Comparison of ENCODE assay signal across 19 cellular contexts in genomic region chr15:63586790-63587189, GRCh38. TPM values are rescaled to one million over a fixed set of nuclear protein-coding genes. Genes with fewer than 3 reads are reported as not detected.
A peak's percentile ranks its signal among the peaks of the same experiment; 100 is the strongest.
DNase-seq lines count a peak whose midpoint lies in the region; ATAC-seq and TF ChIP-seq lines count a peak whose summit lies in the region.
"Had no signal": no experiment of that assay in that cellular context is flagged by ENCODE, and none has a peak within 500 bp of the region (broad histone marks: within the 10 kb centered on the region; RNA-seq: fewer than 3 reads in every experiment).

No MANE protein-coding gene starts in this region.

- H3K27me3 Mint-ChIP-seq in stimulated activated naive CD8-positive, alpha-beta T cell treated with anti-CD3 and anti-CD28 coated beads, Interleukin-15, amount 100 ng/mL, for 72 hours, result no peaks in the 10 kb centered on the region
- H3K27me3 Mint-ChIP-seq in T-cell (no peaks in the 10 kb centered on the region), Calu3 (ENCODE audit: unreplicated experiment) (no peaks in the 10 kb centered on the region)
- H3K27me3 Mint-ChIP-seq: naive B cell had no signal

- no peak for ATAC-seq in stimulated activated naive CD8-positive, alpha-beta T cell treated with anti-CD3 and anti-CD28 coated beads, Interleukin-15, amount 100 ng/mL, for 72 hours
- no peak for ATAC-seq in stimulated activated naive CD8-positive, alpha-beta T cell treated with anti-CD3 and anti-CD28 coated beads, Interleukin-15, Interleukin-2, amounts not matched to agents 100 U/mL and 50 U/mL, for 24 hours
- ATAC-seq in T-cell (replicated peaks in 1 of 4) (no peak), GM21526 (IDR thresholded peaks at IDR 0.05; ENCODE audit: low FRiP score, unreplicated experiment) (no peak)

- DNase-seq in stimulated activated naive CD8-positive, alpha-beta T cell treated with anti-CD3 and anti-CD28 coated beads, Interleukin-15, amount 100 ng/mL, for 72 hours, result no peak
- no peak for DNase-seq in stimulated activated naive CD8-positive, alpha-beta T cell treated with anti-CD3 and anti-CD28 coated beads, Interleukin-15, Interleukin-2, amounts not matched to agents 100 U/mL and 50 U/mL, for 24 hours
- DNase-seq in T-cell, result no peak
- DNase-seq in islet precursor cell, result peak; percentile 72
- no peak for DNase-seq in stimulated activated CD4-positive, alpha-beta T cell treated with anti-CD3 and anti-CD28 coated beads, Interleukin-4, amount 100 ng/mL, for 1 hour
- no peak for DNase-seq in Calu3
- DNase-seq: activated effector memory CD4-positive, alpha-beta T cell treated with anti-CD3 and anti-CD28 coated beads, Interleukin-2, amount 50 U/mL, for 16 hours; cerebellar nuclear complex; dorsolateral prefrontal cortex; naive B cell; NCI-H1694 treated with DMSO at 0.1 percent for 48 hours; NCI-H2171; NCI-H524 treated with DMSO at 0.1 percent for 48 hours; retina; stimulated activated CD4-positive, alpha-beta T cell treated with anti-CD3 and anti-CD28 coated beads, Interleukin-4, amount 100 ng/mL, for 24 hours; stimulated activated naive CD4-positive, alpha-beta T cell had no signal

- intact Hi-C loops in Calu3 (cut with micrococcal nuclease; ENCODE audit: unreplicated experiment), result no loop called here

- H3K9me3 Mint-ChIP-seq in stimulated activated naive CD8-positive, alpha-beta T cell treated with anti-CD3 and anti-CD28 coated beads, Interleukin-15, amount 100 ng/mL, for 72 hours, result no peaks in the 10 kb centered on the region
- H3K9me3 Mint-ChIP-seq in T-cell (peaks cover 0 to 8% (median 0%) of the 10 kb centered on the region in 3 donors), Calu3 (ENCODE audit: low read depth, unreplicated experiment) (peaks cover 2% of the 10 kb centered on the region)

- CTCF ChIA-PET in T-cell (lab: Charles Lee), result no interaction called here
- CTCF ChIA-PET in Calu3 (lab: Charles Lee), result no interaction called here

- BruUV-seq in Calu3 (replicated peaks; lab: Mats Ljungman, UMichigan), result no TSS peak

- peaks cover 33% of the 10 kb centered on the region for H3K4me1 Mint-ChIP-seq in stimulated activated naive CD8-positive, alpha-beta T cell treated with anti-CD3 and anti-CD28 coated beads, Interleukin-15, amount 100 ng/mL, for 72 hours
- H3K4me1 Mint-ChIP-seq in T-cell (peaks cover 22 to 37% (median 35%) of the 10 kb centered on the region in 3 donors), Calu3 (ENCODE audit: low read depth, unreplicated experiment) (peaks cover 10% of the 10 kb centered on the region)

- no peak overlapping the region for H3K4me3 Mint-ChIP-seq in stimulated activated naive CD8-positive, alpha-beta T cell treated with anti-CD3 and anti-CD28 coated beads, Interleukin-15, amount 100 ng/mL, for 72 hours
- H3K4me3 Mint-ChIP-seq in T-cell (no peak overlapping the region), Calu3 (ENCODE audit: low read depth, unreplicated experiment) (no peak overlapping the region)
- H3K4me3 Mint-ChIP-seq: naive B cell had no signal

- H3K36me3 Mint-ChIP-seq in T-cell, result peaks cover 75% of the 10 kb centered on the region
- peaks cover 53% of the 10 kb centered on the region for H3K36me3 Mint-ChIP-seq in Calu3 (ENCODE audit: insufficient read depth, unreplicated experiment)

- POLR2A ChIA-PET in T-cell (lab: Charles Lee), result no interaction called here

- no peak for TF ChIP-seq CTCF in Calu3 (IDR thresholded peaks at IDR 0.05; ENCODE audit: unreplicated experiment)

- peak overlapping the region; percentile 2 to 10 for H3K27ac Mint-ChIP-seq in stimulated activated naive CD8-positive, alpha-beta T cell treated with anti-CD3 and anti-CD28 coated beads, Interleukin-15, amount 100 ng/mL, for 72 hours
- peak overlapping the region; percentile 73 to 79 for H3K27ac Mint-ChIP-seq in T-cell
- H3K27ac Mint-ChIP-seq in Calu3 (ENCODE audit: unreplicated experiment), result no peak overlapping the region

RNA-seq across cellular contexts. Expression of gene FBXL22, which starts 10.4 kb away (rescaled TPM):
- 1 to 10 TPM in 4 of 5 donors, under 1 TPM in 1; 0.75 to 2.0 (median 1.5) TPM for total RNA-seq in T-cell
- total RNA-seq in Calu3 (2022), result 0.71 and 1.3 TPM in 2 replicates
- total RNA-seq: H4, SK-MEL-5 had no signal
